In genomic region chr2:236862526-236862925, GRCh38 we compare ENCODE assay signal across 22 cellular contexts.
DNase-seq lines count a peak whose midpoint lies in the region; ATAC-seq and TF ChIP-seq lines count a peak whose summit lies in the region.
"Had no signal": no experiment of that assay in that cellular context is flagged by ENCODE, and none has a peak within 500 bp of the region (broad histone marks: within the 10 kb centered on the region; RNA-seq: fewer than 3 reads in every experiment).

No MANE protein-coding gene starts in this region.

- WGBS in SK-N-SH (ENCODE audit: low lambda C conversion rate), result 37% methylated on average over 2 of the region's 2 CpGs

- TF ChIP-seq CTCF in SK-N-SH (IDR thresholded peaks at IDR 0.05), result no peak

- H3K4me3 ChIP-seq in skin epidermis, result no peak overlapping the region
- no peak overlapping the region for H3K4me3 ChIP-seq in SK-N-SH (ENCODE audit: low read depth in 2 of 2, low read length in 1 of 2)
- H3K4me3 ChIP-seq: heart right ventricle, mucosa of descending colon, tibial nerve had no signal

- H3F3A ChIP-seq in SK-N-SH (replicated peaks; ENCODE audit: insufficient read depth), result no peaks in the 10 kb centered on the region

- H3K36me3 ChIP-seq in SK-N-SH (replicated peaks in 1 of 2; ENCODE audit: control insufficient read depth in 1 of 2, insufficient read depth in 2 of 2, low read length in 1 of 2), result no peaks in the 10 kb centered on the region
- H3K36me3 ChIP-seq: heart right ventricle, tibial nerve had no signal

- no peaks in the 10 kb centered on the region for H3K27me3 ChIP-seq in SK-N-SH (ENCODE audit: insufficient read depth)
- H3K27me3 ChIP-seq: heart right ventricle, tibial nerve had no signal

- no peak overlapping the region for H2AFZ ChIP-seq in SK-N-SH (ENCODE audit: low read depth)

- no peak for TF ChIP-seq EP300 in SK-N-SH (IDR thresholded peaks at IDR 0.05; ENCODE audit: borderline replicate concordance in 1 of 2, low read depth in 1 of 2, low read length in 1 of 2)

- no peak overlapping the region for H3K27ac Mint-ChIP-seq in activated CD8-positive, alpha-beta memory T cell treated with anti-CD3 and anti-CD28 coated beads, Interleukin-2, amount 10 ng/mL, durations not matched to agents 7 days and 5 days
- H3K27ac Mint-ChIP-seq: B cell; stimulated activated naive CD8-positive, alpha-beta T cell treated with anti-CD3 and anti-CD28 coated beads, Interleukin-15, Interleukin-2, amounts not matched to agents 100 ng/mL and 50 ng/mL, for 24 hours had no signal

- POLR2A ChIA-PET in SK-N-SH (lab: Yijun Ruan, JAX), result no interaction called here

- H3K9me2 ChIP-seq in SK-N-SH, result no peaks in the 10 kb centered on the region

- H3K9ac ChIP-seq in SK-N-SH, result no peak overlapping the region

- no peaks in the 10 kb centered on the region for H3K27me3 Mint-ChIP-seq in activated CD8-positive, alpha-beta memory T cell treated with anti-CD3 and anti-CD28 coated beads, Interleukin-2, amount 10 ng/mL, durations not matched to agents 7 days and 5 days
- H3K27me3 Mint-ChIP-seq: stimulated activated naive CD8-positive, alpha-beta T cell treated with anti-CD3 and anti-CD28 coated beads, Interleukin-15, Interleukin-2, amounts not matched to agents 100 ng/mL and 50 ng/mL, for 24 hours had no signal

- CTCF ChIA-PET in activated CD8-positive, alpha-beta memory T cell treated with anti-CD3 and anti-CD28 coated beads, Interleukin-2, amount 10 ng/mL, durations not matched to agents 7 days and 5 days (lab: Charles Lee), result no interaction called here
- CTCF ChIA-PET in SK-N-SH (lab: Yijun Ruan, JAX), result interaction anchor here (1.2 kb wide), 1 partner anchor 13 kb away, joined by 3 read pairs; no protein-coding TSS in a partner anchor

- H3K4me1 ChIP-seq in SK-N-SH (ENCODE audit: control insufficient read depth in 1 of 2, insufficient read depth in 2 of 2, low read depth in 1 of 2, low read length in 1 of 2), result peaks cover 0 to 7% of the 10 kb centered on the region in 2 experiments; a peak in 1 of 4 replicates
- H3K4me1 ChIP-seq: tibial nerve had no signal

- no peak overlapping the region for H3K4me3 Mint-ChIP-seq in activated CD8-positive, alpha-beta memory T cell treated with anti-CD3 and anti-CD28 coated beads, Interleukin-2, amount 10 ng/mL, durations not matched to agents 7 days and 5 days
- H3K4me3 Mint-ChIP-seq: B cell; stimulated activated naive CD8-positive, alpha-beta T cell treated with anti-CD3 and anti-CD28 coated beads, Interleukin-15, Interleukin-2, amounts not matched to agents 100 ng/mL and 50 ng/mL, for 24 hours had no signal

- TF ChIP-seq RAD21 in SK-N-SH (IDR thresholded peaks at IDR 0.05; ENCODE audit: low read length), result no peak

- no peaks in the 10 kb centered on the region for H3K36me3 Mint-ChIP-seq in activated CD8-positive, alpha-beta memory T cell treated with anti-CD3 and anti-CD28 coated beads, Interleukin-2, amount 10 ng/mL, durations not matched to agents 7 days and 5 days

- no peaks in the 10 kb centered on the region for H3K9me3 ChIP-seq in SK-N-SH
- H3K9me3 ChIP-seq: mucosa of descending colon had no signal

- no peaks in the 10 kb centered on the region for H4K20me1 ChIP-seq in SK-N-SH (ENCODE audit: insufficient read depth)

- no peaks in the 10 kb centered on the region for H3K9me3 Mint-ChIP-seq in activated CD8-positive, alpha-beta memory T cell treated with anti-CD3 and anti-CD28 coated beads, Interleukin-2, amount 10 ng/mL, durations not matched to agents 7 days and 5 days (ENCODE audit: low read depth)

- no peak overlapping the region; the same call in 1 of the 2 replicates for H3K4me2 ChIP-seq in SK-N-SH

- H3K4me1 Mint-ChIP-seq in activated CD8-positive, alpha-beta memory T cell treated with anti-CD3 and anti-CD28 coated beads, Interleukin-2, amount 10 ng/mL, durations not matched to agents 7 days and 5 days, result no peaks in the 10 kb centered on the region

- no peaks in the 10 kb centered on the region for H3K79me2 ChIP-seq in SK-N-SH (ENCODE audit: insufficient read depth)

- ATAC-seq in GM21619 (IDR thresholded peaks at IDR 0.05; ENCODE audit: unreplicated experiment) (peak; percentile 5), left lobe of liver (no peak), HG02678 (IDR thresholded peaks at IDR 0.05; ENCODE audit: unreplicated experiment) (no peak)
- ATAC-seq in activated CD8-positive, alpha-beta memory T cell treated with anti-CD3 and anti-CD28 coated beads, Interleukin-2, amount 10 ng/mL, durations not matched to agents 7 days and 5 days, result no peak
- ATAC-seq: heart right ventricle, left ventricle myocardium superior, mucosa of descending colon had no signal

- DNase-seq in activated CD8-positive, alpha-beta memory T cell treated with anti-CD3 and anti-CD28 coated beads, Interleukin-2, amount 10 ng/mL, durations not matched to agents 7 days and 5 days, result peak; percentile 15
- peak; percentile 31 for DNase-seq in left lobe of liver (ENCODE audit: low spot score)
- DNase-seq in stimulated activated CD8-positive, alpha-beta memory T cell treated with anti-CD3 and anti-CD28 coated beads, Interleukin-4, amount 100 ng/mL, for 48 hours, result no peak
- no peak for DNase-seq in SK-N-SH
- no peak for DNase-seq in cerebellum (ENCODE audit: low spot score)
- DNase-seq: activated CD4-positive, CD25-positive, alpha-beta regulatory T cell treated with anti-CD3 and anti-CD28 coated beads, Interleukin-2, amount 50 U/mL, for 72 hours; COR-L47; cortex of kidney; DND-41; H7; heart right ventricle; left ventricle myocardium superior; mucosa of descending colon; NCI-H1105 treated with DMSO at 0.1 percent for 48 hours; NCI-H510A treated with DMSO at 0.1 percent for 48 hours; SW 1271 had no signal

- H3K27ac ChIP-seq in skin epidermis (peak overlapping the region in 14 of 21 experiments; percentile 0 to 85 (median 58)), SK-N-SH (ENCODE audit: low read depth in 2 of 2, low read length in 1 of 2) (no peak overlapping the region)
- H3K27ac ChIP-seq: heart right ventricle, tibial nerve had no signal

TF ChIP-seq in SK-N-SH, 30 proteins besides CTCF, POLR2A, EP300 and RAD21 (continues in another document):
- TF ChIP-seq YY1 (IDR thresholded peaks at IDR 0.05; ENCODE audit: low read depth), result no peak
- no peak for TF ChIP-seq TAF1 (IDR thresholded peaks at IDR 0.05; ENCODE audit: borderline replicate concordance, low read depth, low read length)
- TF ChIP-seq ELF1 (IDR thresholded peaks at IDR 0.05), result no peak
- no peak for TF ChIP-seq NRF1 (IDR thresholded peaks at IDR 0.05; ENCODE audit: low read depth, low read length)
- TF ChIP-seq MAX (IDR thresholded peaks at IDR 0.05; ENCODE audit: low read depth), result no peak
- TF ChIP-seq FOXM1 (IDR thresholded peaks at IDR 0.05; ENCODE audit: low read depth), result no peak
- TF ChIP-seq REST (IDR thresholded peaks at IDR 0.05; ENCODE audit: low read depth, low read length), result no peak
- no peak for TF ChIP-seq JUND (IDR thresholded peaks at IDR 0.05)
- no peak for TF ChIP-seq RFX5 (IDR thresholded peaks at IDR 0.05; ENCODE audit: low read length)
- TF ChIP-seq IRF3 (IDR thresholded peaks at IDR 0.05; ENCODE audit: low read depth, low read length), result no peak
- no peak for TF ChIP-seq CHD2 (IDR thresholded peaks at IDR 0.05; ENCODE audit: low read length, partially characterized antibody)
- TF ChIP-seq MXI1 (IDR thresholded peaks at IDR 0.05; ENCODE audit: low read depth, low read length), result no peak
- TF ChIP-seq PBX3 (IDR thresholded peaks at IDR 0.05), result no peak

Comparison
In these comparisons a context has a peak if more than half of its experiments do, and no peak if none do; other contexts are left out.
1. DNase-seq: peak in activated CD8-positive, alpha-beta memory T cell treated with anti-CD3 and anti-CD28 coated beads, Interleukin-2, amount 10 ng/mL, durations not matched to agents 7 days and 5 days (single experiment) and left lobe of liver (single experiment); none in stimulated activated CD8-positive, alpha-beta memory T cell treated with anti-CD3 and anti-CD28 coated beads, Interleukin-4, amount 100 ng/mL, for 48 hours (single experiment), SK-N-SH (single experiment) and cerebellum (single experiment).
2. H3K27ac ChIP-seq: peak in skin epidermis (14 of 21); none in SK-N-SH (0 of 2).